Comparison of ENCODE assay signal across 16 cellular contexts in genomic region chr16:19948186-19949104, GRCh38.
DNase-seq lines count a peak whose midpoint lies in the region; ATAC-seq and TF ChIP-seq lines count a peak whose summit lies in the region.
"Had no signal": no experiment of that assay in that cellular context is flagged by ENCODE, and none has a peak within 500 bp of the region (broad histone marks: within the 10 kb centered on the region; RNA-seq: fewer than 3 reads in every experiment).

No MANE protein-coding gene starts in this region.

- in situ Hi-C loops in astrocyte of the cerebellum (cut with HindIII; ENCODE audit: low sequenced_read_pairs) = no loop called here

- no peak overlapping the region for H3K4me3 ChIP-seq in astrocyte of the cerebellum (ENCODE audit: low read depth, low read length)
- no peak overlapping the region for H3K4me3 ChIP-seq in vagina
- H3K4me3 ChIP-seq: GM12878, Peyer's patch had no signal

- CTCF ChIA-PET in HEK293T (lab: Yijun Ruan, JAX) = interaction anchor here (0.6 kb wide), 2 partner anchors 45 to 357 kb away, joined by 3 to 4 read pairs; no protein-coding TSS in a partner anchor

- H3K4me3 Mint-ChIP-seq in natural killer cell = no peak overlapping the region
- H3K4me3 Mint-ChIP-seq: H9 had no signal

- no peaks in the 10 kb centered on the region for H3K4me1 ChIP-seq in vagina
- H3K4me1 ChIP-seq: Peyer's patch had no signal

- no peak for TF ChIP-seq POLR2A in vagina (IDR thresholded peaks at IDR 0.05)

- no peaks in the 10 kb centered on the region for H3K4me1 Mint-ChIP-seq in natural killer cell
- H3K4me1 Mint-ChIP-seq: H9 had no signal

- no peaks in the 10 kb centered on the region for H3K9me3 Mint-ChIP-seq in natural killer cell
- H3K9me3 Mint-ChIP-seq: H9 had no signal

- H3K27ac Mint-ChIP-seq in natural killer cell = no peak overlapping the region
- H3K27ac Mint-ChIP-seq: H9 had no signal

- POLR2A ChIA-PET in HEK293T (lab: Yijun Ruan, JAX) = no interaction called here

- ATAC-seq in HG03354 (IDR thresholded peaks at IDR 0.05; ENCODE audit: poor library complexity, severe bottlenecking, unreplicated experiment) (no peak), natural killer cell (no peak), GM18909 (IDR thresholded peaks at IDR 0.05; ENCODE audit: poor library complexity, unreplicated experiment) (no peak)
- ATAC-seq: GM12878, SK-N-SH treated with all-trans-retinoic acid at 6 μM for 48 hours had no signal

- peaks cover 0 to 8% of the 10 kb centered on the region in 2 donors for H3K27me3 Mint-ChIP-seq in natural killer cell (ENCODE audit: low read depth in 2 of 2)

- H3K36me3 Mint-ChIP-seq in natural killer cell = no peaks in the 10 kb centered on the region

- DNase-seq in ELF-1 (ENCODE audit: low read depth, low spot score) (peak; percentile 79), HEK293T (ENCODE audit: extremely low spot score) (no peak), astrocyte of the cerebellum (ENCODE audit: low read depth) (no peak), iPS-NIHi11 (ENCODE audit: low spot score) (peak; percentile 49), vagina (ENCODE audit: extremely low spot score in 2 of 2) (no peak), natural killer cell (no peak)
- DNase-seq: DMS153, H9, NCI-H146, Peyer's patch, Right ventricle myocardium superior, T-helper 2 cell had no signal

- no peaks in the 10 kb centered on the region for H3K9me3 ChIP-seq in vagina
- H3K9me3 ChIP-seq: Peyer's patch had no signal

- TF ChIP-seq CTCF in astrocyte of the cerebellum (IDR thresholded peaks at IDR 0.05; ENCODE audit: low read depth, low read length, missing control alignments) (peak; percentile 9), vagina (IDR thresholded peaks at IDR 0.05) (no peak), natural killer cell (IDR thresholded peaks at IDR 0.05) (no peak)

- H3K36me3 ChIP-seq in vagina = no peaks in the 10 kb centered on the region
- H3K36me3 ChIP-seq: Peyer's patch had no signal

- intact Hi-C loops in vagina (cut with DNase I) (no loop called here), natural killer cell (cut with micrococcal nuclease) (no loop called here)

- H3K27ac ChIP-seq in vagina = no peak overlapping the region
- H3K27ac ChIP-seq: Peyer's patch had no signal

- no peaks in the 10 kb centered on the region for H3K27me3 ChIP-seq in vagina
- H3K27me3 ChIP-seq: Peyer's patch had no signal

TF ChIP-seq in HEK293T, 16 proteins besides CTCF, POLR2A, EP300 and RAD21:
- TF ChIP-seq PKNOX1 (IDR thresholded peaks at IDR 0.05) (no peak), L3MBTL2 (conservative IDR thresholded peaks at IDR 0.05) (0 out of 2 replicates have a peak, but pooled peaks have one; percentile 17), ZNF384 (IDR thresholded peaks at IDR 0.05) (no peak), FOXA1 (IDR thresholded peaks at IDR 0.05) (no peak), NFRKB (IDR thresholded peaks at IDR 0.05) (no peak), ELF4 (IDR thresholded peaks at IDR 0.05) (no peak)

Comparison
In these comparisons a context has a peak if more than half of its experiments do, and no peak if none do; other contexts are left out.
1. DNase-seq: peak in ELF-1 (single experiment) and iPS-NIHi11 (single experiment); none in HEK293T (single experiment), astrocyte of the cerebellum (single experiment), vagina (0 of 2) and natural killer cell (single experiment).